In genomic region chr7:38425509-38425908, GRCh38 we compare ENCODE assay signal across 11 cellular contexts.
DNase-seq lines count a peak whose midpoint lies in the region; ATAC-seq and FAIRE-seq lines count a peak whose summit lies in the region.
"Had no signal": no experiment of that assay in that cellular context is flagged by ENCODE, and none has a peak within 500 bp of the region (broad histone marks: within the 10 kb centered on the region; RNA-seq: fewer than 3 reads in every experiment).

No MANE protein-coding gene starts in this region.

- FAIRE-seq in GM18507 (lab: Jason Lieb, UNC): no peak

- ATAC-seq in GM21390 (IDR thresholded peaks at IDR 0.05; ENCODE audit: unreplicated experiment): peak; percentile 64

- no peaks in the 10 kb centered on the region for H3K36me3 ChIP-seq in effector memory CD4-positive, alpha-beta T cell (ENCODE audit: control insufficient read depth, insufficient read depth, low read length)

- no peaks in the 10 kb centered on the region for H3K9me3 ChIP-seq in effector memory CD4-positive, alpha-beta T cell (ENCODE audit: control insufficient read depth, low read length)

- peaks cover 6% of the 10 kb centered on the region for H3K4me1 ChIP-seq in effector memory CD4-positive, alpha-beta T cell (ENCODE audit: control insufficient read depth, insufficient read depth, low read length, poor library complexity, severe bottlenecking)

- H3K4me3 ChIP-seq in Jurkat, Clone E6-1 (ENCODE audit: low read length): no peak overlapping the region
- H3K4me3 ChIP-seq in effector memory CD4-positive, alpha-beta T cell (ENCODE audit: insufficient read depth, low read depth, low read length, poor library complexity, severe bottlenecking): peak overlapping the region; percentile 4

- H3K27me3 ChIP-seq in effector memory CD4-positive, alpha-beta T cell (replicated peaks; ENCODE audit: control insufficient read depth, insufficient read depth, low read length, poor library complexity, severe bottlenecking): no peaks in the 10 kb centered on the region

- DNase-seq in GM18507 (ENCODE audit: extremely low spot score, insufficient read length, low read depth) (peak; percentile 7), NCI-H2171 treated with DMSO at 0.1 percent for 48 hours (lab: John Stamatoyannopoulos, UW) (no peak), NCI-H2227 (lab: John Stamatoyannopoulos, UW; ENCODE audit: unreplicated experiment) (no peak)
- peak; percentile 15 for DNase-seq in Jurkat, Clone E6-1 (ENCODE audit: low read depth, low spot score)
- no peak for DNase-seq in effector memory CD4-positive, alpha-beta T cell
- DNase-seq in activated CD4-positive, CD25-positive, alpha-beta regulatory T cell (lab: John Stamatoyannopoulos, UW): no peak
- no peak for DNase-seq in central memory CD4-positive, alpha-beta T cell
- DNase-seq: DMS153, NCI-H2171, SHP77 treated with DMSO at 0.1 percent for 48 hours had no signal

- no peak overlapping the region for H3K27ac ChIP-seq in effector memory CD4-positive, alpha-beta T cell (ENCODE audit: insufficient read depth, low read length, poor library complexity, severe bottlenecking)

Comparison
In these comparisons a context has a peak if more than half of its experiments do, and no peak if none do; other contexts are left out.
1. DNase-seq: peak in GM18507 (single experiment) and Jurkat, Clone E6-1 (single experiment); none in effector memory CD4-positive, alpha-beta T cell (0 of 3), activated CD4-positive, CD25-positive, alpha-beta regulatory T cell (0 of 4), NCI-H2171 treated with DMSO at 0.1 percent for 48 hours (single experiment), NCI-H2227 (single experiment) and central memory CD4-positive, alpha-beta T cell (single experiment).